1 cellular context compared by ENCODE assay signal in the genomic region with DNA sequence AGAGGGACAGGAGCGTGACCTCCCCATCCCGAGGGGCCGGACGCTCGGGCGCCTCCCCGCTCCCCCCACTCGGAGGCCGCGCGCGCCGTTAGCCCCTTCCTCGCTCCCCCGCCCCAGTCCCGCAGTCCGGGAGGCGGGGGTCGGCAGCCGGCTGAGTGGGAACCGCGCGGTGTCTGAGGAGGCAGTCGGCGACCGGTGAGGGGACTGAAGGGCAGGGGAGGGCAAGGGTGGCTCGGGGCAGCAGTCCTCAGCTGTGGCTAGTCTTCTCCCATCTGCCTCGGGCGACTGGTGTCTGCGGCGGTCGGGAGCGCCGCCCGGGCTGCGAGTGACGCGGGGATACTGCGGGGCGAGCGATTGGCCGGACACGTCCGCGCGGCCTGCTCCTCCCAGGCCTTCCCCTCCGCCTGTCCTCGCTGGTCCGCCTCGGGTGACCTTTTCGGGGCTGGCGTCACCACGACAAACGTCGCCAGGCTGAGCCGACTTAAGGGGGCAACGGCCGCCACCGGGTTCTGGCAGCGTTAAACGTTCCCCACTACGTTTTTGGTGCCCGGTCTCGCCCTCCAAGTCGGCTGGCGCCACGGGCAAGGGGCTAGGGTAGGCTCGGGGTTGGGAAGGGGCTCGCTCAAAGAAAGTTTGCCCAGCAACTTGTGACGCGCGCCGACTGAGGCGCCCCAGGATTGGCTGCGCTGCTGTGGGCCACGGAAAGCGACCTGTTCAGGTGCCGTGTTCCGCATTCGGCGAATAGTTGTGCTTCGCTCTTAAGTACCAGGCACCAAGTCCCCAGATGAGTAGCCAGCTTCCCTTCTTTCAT.
TF ChIP-seq lines count a peak whose summit lies in the region.

No MANE protein-coding gene starts in this region.

TF ChIP-seq in HepG2, 621 proteins besides CTCF, POLR2A, EP300 and RAD21 (continued from another document):
- TF ChIP-seq KAT2B (IDR thresholded peaks at IDR 0.05; ENCODE audit: borderline replicate concordance, low read depth, low read length) (no peak), ZNF510 (CRISPR knock-in tag; IDR thresholded peaks at IDR 0.05; ENCODE audit: low read depth) (peak; percentile 46; the same call in 1 of the 2 replicates), ZSCAN31 (CRISPR knock-in tag; IDR thresholded peaks at IDR 0.05; ENCODE audit: low read depth) (peak; percentile 87; the same call in 1 of the 2 replicates), ATRX (CRISPR knock-in tag; IDR thresholded peaks at IDR 0.05; ENCODE audit: borderline replicate concordance) (no peak), ZGPAT (CRISPR knock-in tag; IDR thresholded peaks at IDR 0.05) (peak; percentile 89), ARNTL (CRISPR knock-in tag; IDR thresholded peaks at IDR 0.05) (peak; percentile 83; the same call in 1 of the 2 replicates), UBTF (CRISPR knock-in tag; IDR thresholded peaks at IDR 0.05) (peak; percentile 88), TP53 (CRISPR knock-in tag; conservative IDR thresholded peaks at IDR 0.05) (no peak), TARDBP (CRISPR knock-in tag; IDR thresholded peaks at IDR 0.05) (peak; percentile 4; the same call in 1 of the 2 replicates), ZNF263 (CRISPR knock-in tag; IDR thresholded peaks at IDR 0.05) (peak; percentile 35; the same call in 1 of the 2 replicates), SP140L (CRISPR knock-in tag; IDR thresholded peaks at IDR 0.05; ENCODE audit: borderline replicate concordance) (no peak), MIER3 (CRISPR knock-in tag; IDR thresholded peaks at IDR 0.05; ENCODE audit: borderline replicate concordance) (no peak), POGZ (CRISPR knock-in tag; IDR thresholded peaks at IDR 0.05) (no peak), HOXD1 (CRISPR knock-in tag; IDR thresholded peaks at IDR 0.05) (no peak), SPEN (CRISPR knock-in tag; IDR thresholded peaks at IDR 0.05; ENCODE audit: low read depth) (peak; percentile 56; the same call in 1 of the 2 replicates), TRIM22 (IDR thresholded peaks at IDR 0.05) (no peak), ARID2 (CRISPR knock-in tag; IDR thresholded peaks at IDR 0.05; ENCODE audit: borderline replicate concordance) (no peak), ELF4 (CRISPR knock-in tag; IDR thresholded peaks at IDR 0.05; ENCODE audit: borderline replicate concordance) (0 out of 2 replicates have a peak, but pooled peaks have one; percentile 47), KLF6 (CRISPR knock-in tag; IDR thresholded peaks at IDR 0.05) (peak; percentile 13; the same call in 1 of the 2 replicates), SIX1 (CRISPR knock-in tag; IDR thresholded peaks at IDR 0.05; ENCODE audit: borderline replicate concordance) (no peak), AGO2 (optimal IDR thresholded peaks at IDR 0.05; ENCODE audit: low read depth, low read length) (peak; percentile 90), ZNF547 (CRISPR knock-in tag; IDR thresholded peaks at IDR 0.05) (peak; percentile 57; the same call in 1 of the 2 replicates), ZNF562 (CRISPR knock-in tag; IDR thresholded peaks at IDR 0.05; ENCODE audit: borderline replicate concordance) (no peak), JUND (CRISPR knock-in tag; IDR thresholded peaks at IDR 0.05) (0 out of 2 replicates have a peak, but pooled peaks have one; percentile 38), ZEB1 (IDR thresholded peaks at IDR 0.05; ENCODE audit: insufficient replicate concordance, low read depth) (no peak), ELK4 (CRISPR knock-in tag; IDR thresholded peaks at IDR 0.05; ENCODE audit: borderline replicate concordance) (no peak), IRX3 (CRISPR knock-in tag; IDR thresholded peaks at IDR 0.05; ENCODE audit: borderline replicate concordance, low read depth) (no peak), ZNF431 (CRISPR knock-in tag; IDR thresholded peaks at IDR 0.05; ENCODE audit: borderline replicate concordance, low read depth) (no peak), KDM5B (CRISPR knock-in tag; IDR thresholded peaks at IDR 0.05; ENCODE audit: borderline replicate concordance) (peak; percentile 85), ZBTB25 (CRISPR knock-in tag; IDR thresholded peaks at IDR 0.05) (no peak), LCORL (IDR thresholded peaks at IDR 0.05) (no peak), LCORL (CRISPR knock-in tag; IDR thresholded peaks at IDR 0.05) (peak; percentile 68), ZBTB42 (CRISPR knock-in tag; IDR thresholded peaks at IDR 0.05) (0 out of 2 replicates have a peak, but pooled peaks have one; percentile 14), HOXA3 (CRISPR knock-in tag; IDR thresholded peaks at IDR 0.05) (peak; percentile 74), ZNF720 (CRISPR knock-in tag; IDR thresholded peaks at IDR 0.05) (no peak), SSRP1 (CRISPR knock-in tag; IDR thresholded peaks at IDR 0.05) (no peak; the same call in 1 of the 2 replicates), KLF16 (CRISPR knock-in tag; IDR thresholded peaks at IDR 0.05) (no peak), ZNF232 (CRISPR knock-in tag; IDR thresholded peaks at IDR 0.05; ENCODE audit: borderline replicate concordance) (peak; percentile 48), MEIS1 (CRISPR knock-in tag; IDR thresholded peaks at IDR 0.05; ENCODE audit: borderline replicate concordance) (no peak), ZNF333 (CRISPR knock-in tag; IDR thresholded peaks at IDR 0.05; ENCODE audit: borderline replicate concordance) (peak; percentile 67; the same call in 1 of the 2 replicates), ATF7 (IDR thresholded peaks at IDR 0.05) (no peak), ATF7 (CRISPR knock-in tag; IDR thresholded peaks at IDR 0.05) (0 out of 2 replicates have a peak, but pooled peaks have one; percentile 7), ZNF670 (CRISPR knock-in tag; IDR thresholded peaks at IDR 0.05; ENCODE audit: borderline replicate concordance) (peak; percentile 87), YY1 (IDR thresholded peaks at IDR 0.05; ENCODE audit: insufficient read depth, insufficient replicate concordance, low read depth, low read length) (peak; percentile 48)
- TF ChIP-seq, protein P1, sequence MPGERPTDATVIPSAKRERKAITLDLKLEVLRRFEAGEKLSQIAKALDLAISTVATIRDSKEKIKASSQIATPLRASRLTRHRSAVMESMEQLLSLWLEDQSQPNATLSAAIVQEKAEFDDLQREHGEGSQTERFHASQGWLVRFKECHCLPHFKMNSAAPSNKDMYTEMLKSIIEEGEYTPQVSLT (CRISPR knock-in tag; IDR thresholded peaks at IDR 0.05; ENCODE audit: borderline replicate concordance, low read depth) = no peak
- TF ChIP-seq, protein P2, sequence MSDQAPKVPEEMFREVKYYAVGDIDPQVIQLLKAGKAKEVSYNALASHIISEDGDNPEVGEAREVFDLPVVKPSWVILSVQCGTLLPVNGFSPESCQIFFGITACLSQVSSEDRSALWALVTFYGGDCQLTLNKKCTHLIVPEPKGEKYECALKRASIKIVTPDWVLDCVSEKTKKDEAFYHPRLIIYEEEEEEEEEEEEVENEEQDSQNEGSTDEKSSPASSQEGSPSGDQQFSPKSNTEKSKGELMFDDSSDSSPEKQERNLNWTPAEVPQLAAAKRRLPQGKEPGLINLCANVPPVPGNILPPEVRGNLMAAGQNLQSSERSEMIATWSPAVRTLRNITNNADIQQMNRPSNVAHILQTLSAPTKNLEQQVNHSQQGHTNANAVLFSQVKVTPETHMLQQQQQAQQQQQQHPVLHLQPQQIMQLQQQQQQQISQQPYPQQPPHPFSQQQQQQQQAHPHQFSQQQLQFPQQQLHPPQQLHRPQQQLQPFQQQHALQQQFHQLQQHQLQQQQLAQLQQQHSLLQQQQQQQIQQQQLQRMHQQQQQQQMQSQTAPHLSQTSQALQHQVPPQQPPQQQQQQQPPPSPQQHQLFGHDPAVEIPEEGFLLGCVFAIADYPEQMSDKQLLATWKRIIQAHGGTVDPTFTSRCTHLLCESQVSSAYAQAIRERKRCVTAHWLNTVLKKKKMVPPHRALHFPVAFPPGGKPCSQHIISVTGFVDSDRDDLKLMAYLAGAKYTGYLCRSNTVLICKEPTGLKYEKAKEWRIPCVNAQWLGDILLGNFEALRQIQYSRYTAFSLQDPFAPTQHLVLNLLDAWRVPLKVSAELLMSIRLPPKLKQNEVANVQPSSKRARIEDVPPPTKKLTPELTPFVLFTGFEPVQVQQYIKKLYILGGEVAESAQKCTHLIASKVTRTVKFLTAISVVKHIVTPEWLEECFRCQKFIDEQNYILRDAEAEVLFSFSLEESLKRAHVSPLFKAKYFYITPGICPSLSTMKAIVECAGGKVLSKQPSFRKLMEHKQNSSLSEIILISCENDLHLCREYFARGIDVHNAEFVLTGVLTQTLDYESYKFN (CRISPR knock-in tag; conservative IDR thresholded peaks at IDR 0.05) = peak; percentile 38; the same call in 1 of the 2 replicates
- TF ChIP-seq, protein P3, sequence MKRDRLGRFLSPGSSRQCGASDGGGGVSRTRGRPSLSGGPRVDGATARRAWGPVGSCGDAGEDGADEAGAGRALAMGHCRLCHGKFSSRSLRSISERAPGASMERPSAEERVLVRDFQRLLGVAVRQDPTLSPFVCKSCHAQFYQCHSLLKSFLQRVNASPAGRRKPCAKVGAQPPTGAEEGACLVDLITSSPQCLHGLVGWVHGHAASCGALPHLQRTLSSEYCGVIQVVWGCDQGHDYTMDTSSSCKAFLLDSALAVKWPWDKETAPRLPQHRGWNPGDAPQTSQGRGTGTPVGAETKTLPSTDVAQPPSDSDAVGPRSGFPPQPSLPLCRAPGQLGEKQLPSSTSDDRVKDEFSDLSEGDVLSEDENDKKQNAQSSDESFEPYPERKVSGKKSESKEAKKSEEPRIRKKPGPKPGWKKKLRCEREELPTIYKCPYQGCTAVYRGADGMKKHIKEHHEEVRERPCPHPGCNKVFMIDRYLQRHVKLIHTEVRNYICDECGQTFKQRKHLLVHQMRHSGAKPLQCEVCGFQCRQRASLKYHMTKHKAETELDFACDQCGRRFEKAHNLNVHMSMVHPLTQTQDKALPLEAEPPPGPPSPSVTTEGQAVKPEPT (CRISPR knock-in tag; IDR thresholded peaks at IDR 0.05; ENCODE audit: low read depth) = no peak
